ENCODE assay signal across 8 cellular contexts in the genomic region with DNA sequence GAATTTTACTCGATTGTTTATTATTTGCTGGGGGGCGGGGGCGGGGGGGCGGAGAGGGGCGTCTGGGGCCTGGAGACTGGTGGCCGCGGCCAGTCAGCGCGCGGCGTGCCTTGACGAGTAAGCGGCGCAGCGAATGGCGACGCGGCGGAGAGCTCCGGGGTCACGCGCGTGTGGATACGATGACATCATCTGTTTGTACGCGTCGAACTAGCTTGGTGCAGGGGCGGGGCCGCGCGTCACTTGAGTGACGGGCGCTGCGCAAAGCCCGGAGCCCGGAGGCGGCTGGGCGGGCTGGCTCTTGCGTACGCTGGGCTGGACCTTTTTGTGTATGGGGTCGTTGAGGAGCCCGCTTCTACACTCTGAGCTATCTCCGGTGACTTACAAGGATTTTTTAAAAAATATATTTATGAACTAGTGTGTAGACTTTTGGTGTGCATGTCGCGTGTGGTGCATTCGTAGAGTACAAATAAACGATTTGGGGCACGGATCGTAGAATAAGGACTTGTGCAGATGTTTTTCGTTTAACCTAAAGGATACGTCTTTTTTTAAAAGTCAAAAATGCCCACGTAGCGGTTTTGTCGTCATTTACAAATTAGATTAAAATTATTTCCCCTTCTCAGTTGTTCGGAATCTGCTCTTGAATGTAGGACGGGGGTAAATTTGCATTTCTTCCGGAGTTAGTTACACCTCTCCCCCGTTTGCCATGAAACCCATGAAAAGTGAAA. TPM values are rescaled to one million over a fixed set of nuclear protein-coding genes. Genes with fewer than 3 reads are reported as not detected.
DNase-seq lines count a peak whose midpoint lies in the region; ATAC-seq, FAIRE-seq and TF ChIP-seq lines count a peak whose summit lies in the region.

No MANE protein-coding gene starts in this region.

- POLR2A ChIA-PET in AG04450 (lab: Yijun Ruan, JAX), result interaction anchor here (0.6 to 3.2 kb wide), 15 partner anchors 14 to 536 kb away, joined by 3 to 15 read pairs (median 4); a partner anchor contains a TSS

- peak overlapping the region; percentile 93 for H3K9ac ChIP-seq in keratinocyte (ENCODE audit: control insufficient read depth, extremely low read depth, insufficient read depth, low read length)

- no peaks in the 10 kb centered on the region for H3K9me1 ChIP-seq in keratinocyte (ENCODE audit: control insufficient read depth, extremely low read depth, insufficient read depth, low read length)

- peak overlapping the region; percentile 93 for H3K4me3 ChIP-seq in AG04450 (ENCODE audit: low read depth, low read length)
- H3K4me3 ChIP-seq in keratinocyte (ENCODE audit: control insufficient read depth in 2 of 3, extremely low read depth in 1 of 3, insufficient read depth in 2 of 3, low read depth in 1 of 3, low read length in 3 of 3), result peak overlapping the region; percentile 73 to 95 (median 91)

- peak overlapping the region; percentile 89 for H2AFZ ChIP-seq in keratinocyte (ENCODE audit: control insufficient read depth, low read length)

- H3K27me3 ChIP-seq in AG04450 (ENCODE audit: control insufficient read depth, insufficient read depth, low read length) (no peaks in the 10 kb centered on the region), keratinocyte (ENCODE audit: control insufficient read depth, extremely low read depth, insufficient read depth, low read length) (no peaks in the 10 kb centered on the region)

- peaks cover 3% of the 10 kb centered on the region for H4K20me1 ChIP-seq in keratinocyte (ENCODE audit: control insufficient read depth, extremely low read depth, insufficient read depth, low read length)

- no peak for TF ChIP-seq CTCF in AG04450 (IDR thresholded peaks at IDR 0.05; ENCODE audit: low read depth, low read length)
- no peak for TF ChIP-seq CTCF in keratinocyte (optimal IDR thresholded peaks at IDR 0.05 in 1 of 3, IDR thresholded peaks at IDR 0.05 in 1 of 3, conservative IDR thresholded peaks at IDR 0.05 in 1 of 3; ENCODE audit: extremely low read depth in 1 of 3, insufficient read depth in 2 of 3, low read length in 3 of 3)

- H3K27ac ChIP-seq in AG04450 (ENCODE audit: low read depth, low read length) (peak overlapping the region; percentile 98), keratinocyte (ENCODE audit: control insufficient read depth, insufficient read depth, low read length) (peak overlapping the region; percentile 89)

- H3K4me2 ChIP-seq in keratinocyte (ENCODE audit: control insufficient read depth, extremely low read depth, insufficient read depth, low read depth, low read length), result peak overlapping the region; percentile 96

- H3K36me3 ChIP-seq in keratinocyte (ENCODE audit: control insufficient read depth in 2 of 2, extremely low read depth in 1 of 2, insufficient read depth in 2 of 2, low read length in 2 of 2), result no peaks in the 10 kb centered on the region

- FAIRE-seq in keratinocyte (lab: Jason Lieb, UNC), result no peak

- H3K4me1 ChIP-seq in keratinocyte (ENCODE audit: control insufficient read depth, extremely low read depth, insufficient read depth, low read length), result peaks cover 30% of the 10 kb centered on the region

- DNase-seq in AG04450 (ENCODE audit: low read depth, low spot score) (peak; percentile 100), NCI-H446 treated with DMSO at 0.1 percent for 48 hours (lab: John Stamatoyannopoulos, UW) (peak; percentile 97), cerebellar nuclear complex (lab: John Stamatoyannopoulos, UW) (peak; percentile 77 to 90), keratinocyte (ENCODE audit: low read depth, low spot score) (peak; percentile 92)
- peak; percentile 94 for DNase-seq in activated CD4-positive, alpha-beta T cell treated with anti-CD3 and anti-CD28 coated beads for 1 hour
- DNase-seq in stimulated activated CD4-positive, alpha-beta T cell treated with anti-CD3 and anti-CD28 coated beads, Interleukin-12 subunit alpha, Interleukin-12 subunit beta, amount 100 ng/mL, for 4 hours, result peak; percentile 93

- H3K79me2 ChIP-seq in keratinocyte (ENCODE audit: control insufficient read depth, insufficient read depth, low read length), result peaks cover 19% of the 10 kb centered on the region

- peak; percentile 60 for ATAC-seq in GM19035 (IDR thresholded peaks at IDR 0.05; ENCODE audit: unreplicated experiment)
- ATAC-seq in HG03354 (IDR thresholded peaks at IDR 0.05; ENCODE audit: poor library complexity, severe bottlenecking, unreplicated experiment), result peak; percentile 72

- peaks cover 3% of the 10 kb centered on the region; the same call in 1 of the 2 replicates for H3K9me3 ChIP-seq in AG04450 (ENCODE audit: control insufficient read depth, insufficient read depth, low read length)
- H3K9me3 ChIP-seq in keratinocyte (ENCODE audit: control insufficient read depth, low read depth, low read length), result no peaks in the 10 kb centered on the region

- CTCF ChIA-PET in AG04450 (lab: Charles Lee), result interaction anchor here (0.6 to 1.2 kb wide), 3 partner anchors 14 to 261 kb away, joined by 3 to 4 read pairs (median 3); no protein-coding TSS in a partner anchor

- dilution Hi-C loops in keratinocyte (cut with MboI; ENCODE audit: extremely low pct_ligation_motif_present, low sequenced_read_pairs), result no loop called here

RNA-seq across cellular contexts. Expression of a gene that starts 2.2 kb away (rescaled TPM):
- polyA plus RNA-seq in AG04450 (2011; rRNA removed) (32.7 and 36.7 TPM in 2 replicates), keratinocyte (17.6 to 22.5 TPM (median 20.4 TPM) in 3 replicates)
- 136 and 171 TPM in 2 replicates for polyA minus RNA-seq in AG04450 (2011; rRNA and poly(A)+ RNA removed)
- 19.2 TPM for polyA plus RNA-seq in keratinocyte (2011; ENCODE audit: low read depth)
- 14.3 and 17.3 TPM in 2 replicates for polyA plus RNA-seq in keratinocyte (2011; cell fraction: cytosol; rRNA removed)
- 28.1 and 29.4 TPM in 2 replicates for polyA plus RNA-seq in keratinocyte (2011; cell fraction: nucleus; rRNA removed)
- 17.0 and 39.7 TPM in 2 replicates for polyA plus RNA-seq in keratinocyte (2012; ENCODE audit: low replicate concordance)
- polyA minus RNA-seq in keratinocyte, result 95.4 to 137 TPM (median 123 TPM) in 3 replicates
- 45.5 TPM for polyA minus RNA-seq in keratinocyte (2011; cell fraction: cytosol; rRNA and poly(A)+ RNA removed)
- 54.6 and 69.6 TPM in 2 replicates for polyA minus RNA-seq in keratinocyte (2011; cell fraction: nucleus; rRNA and poly(A)+ RNA removed)

Comparison
In these comparisons a context has a peak if more than half of its experiments do, and no peak if none do; other contexts are left out.
1. Peak in every context shown above with its lines: DNase-seq, ATAC-seq, H3K4me3 ChIP-seq and H3K27ac ChIP-seq.